ENCODE assay signal across 8 cellular contexts in genomic region chr14:102509744-102510615, GRCh38. TPM values are rescaled to one million over a fixed set of nuclear protein-coding genes. Genes with fewer than 3 reads are reported as not detected.
DNase-seq lines count a peak whose midpoint lies in the region; ATAC-seq, FAIRE-seq and TF ChIP-seq lines count a peak whose summit lies in the region.

A gene with protein sequence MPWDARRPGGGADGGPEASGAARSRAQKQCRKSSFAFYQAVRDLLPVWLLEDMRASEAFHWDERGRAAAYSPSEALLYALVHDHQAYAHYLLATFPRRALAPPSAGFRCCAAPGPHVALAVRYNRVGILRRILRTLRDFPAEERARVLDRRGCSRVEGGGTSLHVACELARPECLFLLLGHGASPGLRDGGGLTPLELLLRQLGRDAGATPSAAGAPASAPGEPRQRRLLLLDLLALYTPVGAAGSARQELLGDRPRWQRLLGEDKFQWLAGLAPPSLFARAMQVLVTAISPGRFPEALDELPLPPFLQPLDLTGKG (minus strand): TSS chr14:102509776. CDS start chr14:102507889, 1,887 bp downstream.

- TF ChIP-seq POLR2A in A549 (IDR thresholded peaks at IDR 0.05; ENCODE audit: low read length) (peak; percentile 31; the same call in 1 of the 2 replicates), spleen (IDR thresholded peaks at IDR 0.05) (no peak)

- H3K36me3 Mint-ChIP-seq in central memory CD8-positive, alpha-beta T cell (ENCODE audit: insufficient read depth): peaks cover 8% of the 10 kb centered on the region

- H3K27me3 Mint-ChIP-seq in central memory CD8-positive, alpha-beta T cell: no peaks in the 10 kb centered on the region

- CTCF ChIA-PET in A549 (lab: Yijun Ruan, JAX): interaction anchor here (0.9 to 1.7 kb wide), 2 partner anchors 71 to 85 kb away, joined by 3 to 7 read pairs; no protein-coding TSS in a partner anchor

- peak within 1 kb of the TSS; percentile 53 for H3K27ac Mint-ChIP-seq in central memory CD8-positive, alpha-beta T cell (ENCODE audit: low read depth)

- peak within 1 kb of the TSS; percentile 81 for H3K4me3 Mint-ChIP-seq in central memory CD8-positive, alpha-beta T cell

- H3K4me1 Mint-ChIP-seq in central memory CD8-positive, alpha-beta T cell: peaks cover 11% of the 10 kb centered on the region

- WGBS in A549 (ENCODE audit: missing lambda C conversion rate): 31% methylated on average over 38 of the region's 91 CpGs
- WGBS in spleen, 5 donors: 1 to 2% (median 1%) methylated on average over 49 to 91 of the region's 91 CpGs

- TF ChIP-seq CTCF in A549 (IDR thresholded peaks at IDR 0.05) (no peak), spleen (IDR thresholded peaks at IDR 0.05 in 8 of 11, conservative IDR thresholded peaks at IDR 0.05 in 3 of 11) (peak in 1 of 11 experiments; percentile 6)

- H3K4me1 ChIP-seq in A549: peaks cover 23% of the 10 kb centered on the region
- peaks cover 0 to 33% (median 21%) of the 10 kb centered on the region in 6 donors for H3K4me1 ChIP-seq in spleen

- POLR2A ChIA-PET in A549 (lab: Yijun Ruan, JAX): interaction anchor here (0.6 to 1.0 kb wide), 2 partner anchors 15 to 193 kb away, joined by 3 to 6 read pairs; no protein-coding TSS in a partner anchor

- H3K9me3 Mint-ChIP-seq in central memory CD8-positive, alpha-beta T cell: no peaks in the 10 kb centered on the region

- intact Hi-C loops in spleen (cut with DNase I; ENCODE audit: low total_unique reads): no loop called here

- no peak for TF ChIP-seq RAD21 in A549 (conservative IDR thresholded peaks at IDR 0.05 in 1 of 2, IDR thresholded peaks at IDR 0.05 in 1 of 2)

- H3K9me3 ChIP-seq in A549 (no peaks in the 10 kb centered on the region), spleen (no peaks in the 10 kb centered on the region)

- H3K27me3 ChIP-seq in spleen (replicated peaks in 1 of 7): peaks cover 0 to 2% (median 0%) of the 10 kb centered on the region in 7 donors

- peak within 1 kb of the TSS; percentile 84 to 94 for H3K27ac ChIP-seq in A549
- peak within 1 kb of the TSS; percentile 53 to 82 (median 76) for H3K27ac ChIP-seq in spleen

- H3K36me3 ChIP-seq in spleen: peaks cover 0 to 21% (median 0%) of the 10 kb centered on the region in 6 donors

- DNase-seq in A549 (ENCODE audit: low read depth in 1 of 2, low spot score in 1 of 2) (peak; percentile 92 to 93), NCI-H345 (lab: John Stamatoyannopoulos, UW) (peak; percentile 92), islet precursor cell (peak; percentile 97), spleen (peak; percentile 95)
- peak; percentile 89 for DNase-seq in activated CD4-positive, CD25-positive, alpha-beta regulatory T cell treated with anti-CD3 and anti-CD28 coated beads, Interleukin-2, amount 50 U/mL, for 72 hours
- DNase-seq in central memory CD8-positive, alpha-beta T cell (ENCODE audit: low spot score in 2 of 2): peak; percentile 54 to 60

- no peak for TF ChIP-seq EP300 in A549 (IDR thresholded peaks at IDR 0.05)

- H3K4me3 ChIP-seq in A549 (peak within 1 kb of the TSS; percentile 89), spleen (peak within 1 kb of the TSS; percentile 43 to 89 (median 68))

- no peak for FAIRE-seq in A549 (lab: Jason Lieb, UNC)

- peak; percentile 78 to 85 for ATAC-seq in A549
- ATAC-seq in GM18868 (IDR thresholded peaks at IDR 0.05; ENCODE audit: unreplicated experiment): peak; percentile 77
- ATAC-seq in HG03108 (IDR thresholded peaks at IDR 0.05; ENCODE audit: unreplicated experiment): peak; percentile 70
- peak; percentile 84 for ATAC-seq in central memory CD8-positive, alpha-beta T cell (replicated peaks; ENCODE audit: extremely low read depth, poor library complexity, severe bottlenecking)

- peak within 1 kb of the TSS; percentile 92 for H3K4me2 ChIP-seq in A549

TF ChIP-seq in A549, 52 proteins besides CTCF, POLR2A, EP300 and RAD21:
- TF ChIP-seq REST (IDR thresholded peaks at IDR 0.05) (no peak), E2F6 (IDR thresholded peaks at IDR 0.05; ENCODE audit: borderline replicate concordance, low read depth) (0 out of 2 replicates have a peak, but pooled peaks have one; percentile 40)
- TF ChIP-seq, protein P1, sequence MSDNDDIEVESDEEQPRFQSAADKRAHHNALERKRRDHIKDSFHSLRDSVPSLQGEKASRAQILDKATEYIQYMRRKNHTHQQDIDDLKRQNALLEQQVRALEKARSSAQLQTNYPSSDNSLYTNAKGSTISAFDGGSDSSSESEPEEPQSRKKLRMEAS (IDR thresholded peaks at IDR 0.05): peak; percentile 26; the same call in 1 of the 2 replicates
TF ChIP-seq in A549: peak in this region for 2.

RNA-seq across cellular contexts. Expression of the gene that starts here (rescaled TPM):
- polyA plus RNA-seq in A549 (2011; rRNA removed) (6.3 and 7.5 TPM in 2 replicates), A549 (2017; fragmentation: RNase III; extraction: RNeasy Plus Mini Kit Qiagen cat#74134 plus additional on column Dnase treatment) (8.7 to 12.4 TPM (median 11.8 TPM) in 3 replicates), spleen (1 to 10 TPM; 2.2 to 4.9 (median 2.3) TPM)
- 25.6 and 37.7 TPM in 2 replicates for polyA plus RNA-seq in A549 (2012; cell fraction: cytosol; rRNA removed)
- polyA plus RNA-seq in A549 (2012; cell fraction: nucleus; rRNA removed): 56.7 and 92.9 TPM in 2 replicates
- polyA minus RNA-seq in A549 (2011; rRNA and poly(A)+ RNA removed): 5.0 and 6.9 TPM in 2 replicates
- total RNA-seq in spleen: 10 to 100 TPM in 6 of 7 donors, 1 to 10 TPM in 1; 8.6 to 24.0 (median 15.7) TPM

Comparison
In these comparisons a context has a peak if more than half of its experiments do, and no peak if none do; other contexts are left out.
1. Peak in every context shown above with its lines: DNase-seq, ATAC-seq, H3K4me3 ChIP-seq and H3K27ac ChIP-seq.